Comparison of ENCODE assay signal across 8 cellular contexts in genomic region chr2:69565431-69565839, GRCh38.
DNase-seq lines count a peak whose midpoint lies in the region; ATAC-seq and TF ChIP-seq lines count a peak whose summit lies in the region.

No MANE protein-coding gene starts in this region.

- H3K4me1 Mint-ChIP-seq in WTC11: peaks cover 11% of the 10 kb centered on the region; the same call in 1 of the 2 replicates

- POLR2A ChIA-PET in WTC11 (lab: Charles Lee): no interaction called here

- H3K9me3 ChIP-seq in Loucy (ENCODE audit: insufficient read depth, low read depth, low read length) (no peaks in the 10 kb centered on the region), lung (ENCODE audit: control insufficient read depth in 2 of 2, insufficient read depth in 1 of 2, low read length in 1 of 2) (no peaks in the 10 kb centered on the region)

- TF ChIP-seq CTCF in AG10803 (conservative IDR thresholded peaks at IDR 0.05; ENCODE audit: low read length) (peak; percentile 55), Loucy (conservative IDR thresholded peaks at IDR 0.05; ENCODE audit: low read length) (peak; percentile 91), WTC11 (IDR thresholded peaks at IDR 0.05) (peak; percentile 87), cardiac fibroblast (IDR thresholded peaks at IDR 0.05; ENCODE audit: low read depth, low read length) (peak; percentile 76), lung (IDR thresholded peaks at IDR 0.05; ENCODE audit: control extremely low read depth, extremely low read depth) (peak; percentile 55)

- WGBS in lung, 2 donors: 43 to 54% methylated on average over 3 of the region's 3 CpGs

- H3K79me2 ChIP-seq in Loucy (ENCODE audit: insufficient read depth, low read length): peaks cover 96% of the 10 kb centered on the region

- CTCF ChIA-PET in WTC11 (lab: Charles Lee): interaction anchor here (0.6 to 4.2 kb wide), 35 partner anchors 8 to 349 kb away, joined by 3 to 30 read pairs (median 5); partner anchors contain the start of genes AAK1, MXD1 and NFU1

- peaks cover 8% of the 10 kb centered on the region; the same call in 1 of the 2 replicates for H3K36me3 ChIP-seq in Loucy (ENCODE audit: insufficient read depth, low read length)
- H3K36me3 ChIP-seq in lung (ENCODE audit: control insufficient read depth in 2 of 2, insufficient read depth in 2 of 2, low read length in 2 of 2): no peaks in the 10 kb centered on the region

- no peaks in the 10 kb centered on the region for H3K27me3 Mint-ChIP-seq in WTC11 (ENCODE audit: low read depth)

- H3K9ac ChIP-seq in Loucy (ENCODE audit: low read depth, low read length, poor library complexity, severe bottlenecking): peak overlapping the region; percentile 3

- H3K27me3 ChIP-seq in Loucy (ENCODE audit: insufficient read depth, low read length, poor library complexity, severe bottlenecking) (no peaks in the 10 kb centered on the region), lung (ENCODE audit: control insufficient read depth, insufficient read depth) (no peaks in the 10 kb centered on the region)

- H4K20me1 ChIP-seq in Loucy (ENCODE audit: insufficient read depth, low read length, poor library complexity, severe bottlenecking): peaks cover 7% of the 10 kb centered on the region

- no peak overlapping the region for H3K27ac ChIP-seq in lung (ENCODE audit: low read depth in 1 of 2, low read length in 1 of 2)

- peaks cover 18% of the 10 kb centered on the region for H3K4me1 ChIP-seq in Loucy (ENCODE audit: insufficient read depth, low read length, poor library complexity, severe bottlenecking)
- peaks cover 3 to 45% of the 10 kb centered on the region in 2 donors for H3K4me1 ChIP-seq in lung (ENCODE audit: control insufficient read depth in 2 of 2, insufficient read depth in 2 of 2, low read length in 2 of 2)

- H2AFZ ChIP-seq in Loucy (ENCODE audit: low read length): no peak overlapping the region

- no peak for DNase-seq in AG10803 (ENCODE audit: low read depth)
- DNase-seq in WTC11 (ENCODE audit: low spot score): peak; percentile 91
- DNase-seq in cardiac fibroblast (ENCODE audit: low read depth in 2 of 2): peak; percentile 36 to 51
- DNase-seq in lung (ENCODE audit: low spot score): peak; percentile 57
- DNase-seq in stimulated activated CD8-positive, alpha-beta memory T cell treated with anti-CD3 and anti-CD28 coated beads, Interleukin-2, amount 100 ng/mL, for 48 hours (ENCODE audit: low read depth in 2 of 2): peak; percentile 63 to 70
- DNase-seq in OCI-M2 (lab: John Stamatoyannopoulos, UW; ENCODE audit: unreplicated experiment): no peak

- H3K27ac Mint-ChIP-seq in WTC11: no peak overlapping the region

- H3K9me3 Mint-ChIP-seq in WTC11: no peaks in the 10 kb centered on the region

- H3K36me3 Mint-ChIP-seq in WTC11: no peaks in the 10 kb centered on the region

- peak; percentile 57 for ATAC-seq in GM18858 (IDR thresholded peaks at IDR 0.05; ENCODE audit: unreplicated experiment)
- ATAC-seq in WTC11: peak; percentile 96
- no peak for ATAC-seq in lung (ENCODE audit: insufficient read depth, low FRiP score)

- no peak overlapping the region for H3K4me2 ChIP-seq in Loucy (ENCODE audit: low read depth, low read length, poor library complexity, severe bottlenecking)

- no peaks in the 10 kb centered on the region for H3K9me2 ChIP-seq in Loucy (replicated peaks; ENCODE audit: low read depth, low read length)

- H3F3A ChIP-seq in Loucy (ENCODE audit: low read depth): no peaks in the 10 kb centered on the region

- H3K4me3 ChIP-seq in AG10803 (ENCODE audit: low read length): no peak overlapping the region
- H3K4me3 ChIP-seq in Loucy (ENCODE audit: low read length, poor library complexity, severe bottlenecking): no peak overlapping the region
- no peak overlapping the region for H3K4me3 ChIP-seq in cardiac fibroblast (replicated peaks in 1 of 2; ENCODE audit: low read depth in 2 of 2, low read length in 2 of 2)
- H3K4me3 ChIP-seq in lung: no peak overlapping the region

- H3K4me3 Mint-ChIP-seq in WTC11: no peak overlapping the region

TF ChIP-seq in WTC11, 78 proteins besides CTCF, POLR2A, EP300 and RAD21 (continues in another document):
- no peak for TF ChIP-seq IRF2 (CRISPR knock-in tag; IDR thresholded peaks at IDR 0.05; ENCODE audit: borderline replicate concordance, low read depth)
- TF ChIP-seq NFATC4 (CRISPR knock-in tag; IDR thresholded peaks at IDR 0.05): no peak
- TF ChIP-seq ZNF512 (CRISPR knock-in tag; IDR thresholded peaks at IDR 0.05; ENCODE audit: borderline replicate concordance): no peak
- no peak for TF ChIP-seq ZNF671 (CRISPR knock-in tag; IDR thresholded peaks at IDR 0.05)
- no peak for TF ChIP-seq CREM (CRISPR knock-in tag; IDR thresholded peaks at IDR 0.05)
- no peak for TF ChIP-seq FOXP1 (CRISPR knock-in tag; IDR thresholded peaks at IDR 0.05; ENCODE audit: borderline replicate concordance)
- no peak for TF ChIP-seq E2F1 (CRISPR knock-in tag; IDR thresholded peaks at IDR 0.05)
- TF ChIP-seq MXD4 (CRISPR knock-in tag; IDR thresholded peaks at IDR 0.05; ENCODE audit: borderline replicate concordance): no peak
- no peak for TF ChIP-seq NR2C2 (CRISPR knock-in tag; IDR thresholded peaks at IDR 0.05)
- no peak for TF ChIP-seq FOXJ3 (CRISPR knock-in tag; IDR thresholded peaks at IDR 0.05; ENCODE audit: borderline replicate concordance)
- TF ChIP-seq TP53 (CRISPR knock-in tag; IDR thresholded peaks at IDR 0.05): no peak
- no peak for TF ChIP-seq HMGA2 (CRISPR knock-in tag; IDR thresholded peaks at IDR 0.05)
- TF ChIP-seq ATF1 (CRISPR knock-in tag; IDR thresholded peaks at IDR 0.05): no peak
- TF ChIP-seq PRDM15 (CRISPR knock-in tag; IDR thresholded peaks at IDR 0.05): no peak
- no peak for TF ChIP-seq RORB (CRISPR knock-in tag; IDR thresholded peaks at IDR 0.05)
- TF ChIP-seq ZNF416 (CRISPR knock-in tag; IDR thresholded peaks at IDR 0.05): no peak
- TF ChIP-seq ZSCAN18 (CRISPR knock-in tag; IDR thresholded peaks at IDR 0.05): no peak
- no peak for TF ChIP-seq PRRX2 (CRISPR knock-in tag; IDR thresholded peaks at IDR 0.05)
- TF ChIP-seq NFYB (CRISPR knock-in tag; conservative IDR thresholded peaks at IDR 0.05; ENCODE audit: low read depth): no peak

Comparison
In these comparisons a context has a peak if more than half of its experiments do, and no peak if none do; other contexts are left out.
1. DNase-seq: peak in WTC11 (single experiment), cardiac fibroblast (2 of 2), lung (single experiment) and stimulated activated CD8-positive, alpha-beta memory T cell treated with anti-CD3 and anti-CD28 coated beads, Interleukin-2, amount 100 ng/mL, for 48 hours (2 of 2); none in AG10803 (single experiment) and OCI-M2 (single experiment).
2. Peak in every context shown above with its lines, with median percentiles within 50 percentile points of each other: CTCF ChIP-seq.